ENCODE assay signal across 14 cellular contexts in genomic region chrX:54419559-54420302, GRCh38.
"Had no signal": no experiment of that assay in that cellular context is flagged by ENCODE, and none has a peak within 500 bp of the region (broad histone marks: within the 10 kb centered on the region; RNA-seq: fewer than 3 reads in every experiment).

No MANE protein-coding gene starts in this region.

- DNase-seq: activated CD4-positive, alpha-beta T cell treated with anti-CD3 and anti-CD28 coated beads, Interleukin-2, amount 10 ng/mL, durations not matched to agents 7 days and 5 days; activated CD8-positive, alpha-beta memory T cell treated with anti-CD3 and anti-CD28 coated beads, Interleukin-2, amount 50 U/mL, for 48 hours; activated effector memory CD4-positive, alpha-beta T cell treated with anti-CD3 and anti-CD28 coated beads, Interleukin-2, amount 50 U/mL, for 16 hours; activated naive CD4-positive, alpha-beta T cell treated with anti-CD3 and anti-CD28 coated beads, Interleukin-2, amount 50 U/mL, for 16 hours; activated T-cell treated with anti-CD3 and anti-CD28 coated beads, Interleukin-2, amount 50 U/mL, for 72 hours; dermis blood vessel endothelial cell; effector memory CD8-positive, alpha-beta T cell; left cardiac atrium; posterior cingulate gyrus; stimulated activated CD4-positive, alpha-beta T cell treated with anti-CD3 and anti-CD28 coated beads, Interleukin-4, amount 100 ng/mL, for 1 hour; T1000; upper lobe of right lung had no signal

- H3K4me1 ChIP-seq: upper lobe of right lung had no signal

- H3K27me3 ChIP-seq: upper lobe of right lung had no signal

- H3K9me3 ChIP-seq: thoracic aorta, upper lobe of right lung had no signal

- ATAC-seq: activated T-cell treated with anti-CD3 and anti-CD28 coated beads, Interleukin-2, amount 50 U/mL, for 72 hours; effector memory CD8-positive, alpha-beta T cell; upper lobe of right lung had no signal

- H3K27ac ChIP-seq: thoracic aorta, upper lobe of right lung had no signal

- H3K4me3 ChIP-seq: smooth muscle cell, thoracic aorta, upper lobe of right lung had no signal

- H3K36me3 ChIP-seq: thoracic aorta, upper lobe of right lung had no signal
